In the genomic region with DNA sequence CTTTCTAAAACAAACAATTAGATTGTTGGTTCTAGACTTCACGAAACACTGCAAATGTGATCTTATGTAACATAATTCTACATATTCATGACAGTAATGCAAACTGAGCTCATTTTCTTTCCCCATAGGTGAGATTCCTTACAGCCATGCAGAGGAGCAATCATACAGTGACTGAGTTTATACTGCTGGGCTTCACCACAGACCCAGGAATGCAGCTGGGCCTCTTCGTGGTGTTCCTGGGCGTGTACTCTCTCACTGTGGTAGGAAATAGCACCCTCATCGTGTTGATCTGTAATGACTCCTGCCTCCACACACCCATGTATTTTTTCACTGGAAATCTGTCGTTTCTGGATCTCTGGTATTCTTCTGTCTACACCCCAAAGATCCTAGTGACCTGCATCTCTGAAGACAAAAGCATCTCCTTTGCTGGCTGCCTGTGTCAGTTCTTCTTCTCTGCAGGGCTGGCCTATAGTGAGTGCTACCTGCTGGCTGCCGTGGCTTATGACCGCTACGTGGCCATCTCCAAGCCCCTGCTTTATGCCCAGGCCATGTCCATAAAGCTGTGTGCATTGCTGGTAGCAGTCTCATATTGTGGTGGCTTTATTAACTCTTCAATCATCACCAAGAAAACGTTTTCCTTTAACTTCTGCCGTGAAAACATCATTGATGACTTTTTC, we compare ENCODE assay signal across 23 cellular contexts. TPM values are rescaled to one million over a fixed set of nuclear protein-coding genes. Genes with fewer than 3 reads are reported as not detected.
DNase-seq lines count a peak whose midpoint lies in the region; ATAC-seq, FAIRE-seq and TF ChIP-seq lines count a peak whose summit lies in the region.
"Had no signal": no experiment of that assay in that cellular context is flagged by ENCODE, and none has a peak within 500 bp of the region (broad histone marks: within the 10 kb centered on the region; RNA-seq: fewer than 3 reads in every experiment).

No MANE protein-coding gene starts in this region.

- H3K79me1 ChIP-seq in mesendoderm (ENCODE audit: low read length) = no peaks in the 10 kb centered on the region

- 5% methylated on average over 10 of the region's 10 CpGs for WGBS in GM12878 (ENCODE audit: insufficient coverage, insufficient replicate concordance, low lambda C conversion rate, missing lambda C conversion rate)
- WGBS in mesendoderm (ENCODE audit: extremely low coverage, insufficient coverage, low lambda C conversion rate) = no CpG with 5 or more reads among the region's 10 CpGs

- no peak overlapping the region for H2BK120ac ChIP-seq in mesendoderm (ENCODE audit: low read depth, low read length)

- H3K4me3 ChIP-seq in A673 (ENCODE audit: low read depth, low read length, poor library complexity, severe bottlenecking) (no peak overlapping the region), GM12878 (no peak overlapping the region), mesendoderm (ENCODE audit: low read length) (no peak overlapping the region)
- no peak overlapping the region for H3K4me3 ChIP-seq in Jurkat, Clone E6-1 (ENCODE audit: low read length)

- H4K8ac ChIP-seq in mesendoderm (ENCODE audit: low read depth, low read length) = no peak overlapping the region

- FAIRE-seq in GM12878 (lab: Jason Lieb, UNC) = no peak

- no peak for TF ChIP-seq RAD21 in GM12878 (IDR thresholded peaks at IDR 0.05; ENCODE audit: insufficient read depth, low read depth, low read length)

- no peak for TF ChIP-seq EP300 in GM12878 (IDR thresholded peaks at IDR 0.05; ENCODE audit: borderline replicate concordance in 1 of 2, control insufficient read depth in 1 of 2, low read depth in 2 of 2, low read length in 2 of 2)

- intact Hi-C loops in A673 (cut with micrococcal nuclease; ENCODE audit: unreplicated experiment) (loop anchor here (10.0 kb wide), 3 partner anchors 56 to 114 kb away; a partner anchor contains a TSS), GM12878 (cut with micrococcal nuclease; ENCODE audit: unreplicated experiment) (no loop called here)

- in situ Hi-C loops in GM12878 (cut with MboI) = no loop called here

- H3K56ac ChIP-seq in mesendoderm (ENCODE audit: low read length) = no peak overlapping the region

- H2AFZ ChIP-seq in GM12878 (ENCODE audit: control insufficient read depth, low read depth, low read length) = no peak overlapping the region

- H3K27me3 ChIP-seq in A673 (replicated peaks; ENCODE audit: insufficient read depth, low read depth, low read length, poor library complexity) = no peaks in the 10 kb centered on the region
- H3K27me3 ChIP-seq in GM12878 (replicated peaks in 1 of 2; ENCODE audit: control insufficient read depth in 2 of 2, insufficient read depth in 2 of 2, low read length in 1 of 2) = no peaks in the 10 kb centered on the region
- no peaks in the 10 kb centered on the region for H3K27me3 ChIP-seq in mesendoderm (ENCODE audit: insufficient read depth, low read length, poor library complexity)
- H3K27me3 ChIP-seq: neutrophil had no signal

- no peaks in the 10 kb centered on the region for H3K79me2 ChIP-seq in GM12878 (ENCODE audit: control insufficient read depth, insufficient read depth, low read length)
- no peaks in the 10 kb centered on the region for H3K79me2 ChIP-seq in mesendoderm (ENCODE audit: control insufficient read depth, insufficient read depth, low read length)

- DNase-seq in A673 (ENCODE audit: low spot score) (peak; percentile 11), GM12878 (ENCODE audit: low read depth, low spot score) (no peak), mesendoderm (peak; percentile 46), NCI-H2081 (lab: John Stamatoyannopoulos, UW) (no peak), SK-N-DZ (ENCODE audit: low spot score) (no peak), NCI-H345 treated with DMSO at 0.1 percent for 48 hours (lab: John Stamatoyannopoulos, UW; ENCODE audit: unreplicated experiment) (no peak)
- peak; percentile 40 for DNase-seq in Jurkat, Clone E6-1 (ENCODE audit: low read depth, low spot score)
- DNase-seq: activated CD4-positive, alpha-beta T cell treated with anti-CD3 and anti-CD28 coated beads, Interleukin-2, amount 10 ng/mL, durations not matched to agents 7 days and 5 days; activated CD8-positive, alpha-beta memory T cell treated with anti-CD3 and anti-CD28 coated beads, Interleukin-2, amount 50 U/mL, for 4 hours; central memory CD4-positive, alpha-beta T cell; DMS153; left ventricle myocardium superior; MV-4-11; NCI-H187 treated with DMSO at 0.1 percent for 48 hours; NCI-H345; retina; RPMI8226; stimulated activated CD4-positive, alpha-beta T cell treated with anti-CD3 and anti-CD28 coated beads, Interleukin-12 subunit alpha, Interleukin-12 subunit beta, amount 100 ng/mL, for 4 hours had no signal

- TF ChIP-seq POLR2A in GM12878 (IDR thresholded peaks at IDR 0.05; ENCODE audit: low read depth, low read length) = no peak

- no peaks in the 10 kb centered on the region for H4K20me1 ChIP-seq in GM12878 (ENCODE audit: control insufficient read depth, insufficient read depth)

- BruUV-seq in A673 (replicated peaks; lab: Mats Ljungman, UMichigan) (no TSS peak), GM12878 (replicated peaks; lab: Mats Ljungman, UMichigan) (no TSS peak)

- no peaks in the 10 kb centered on the region for H3K4me1 ChIP-seq in A673 (ENCODE audit: insufficient read depth, low read length, poor library complexity, severe bottlenecking)
- no peaks in the 10 kb centered on the region for H3K4me1 ChIP-seq in GM12878 (ENCODE audit: control insufficient read depth, insufficient read depth, low read length)
- no peaks in the 10 kb centered on the region for H3K4me1 ChIP-seq in mesendoderm (ENCODE audit: control insufficient read depth, low read depth, low read length)

- no peak overlapping the region for H3K27ac ChIP-seq in A673 (ENCODE audit: low read depth, low read length, poor library complexity, severe bottlenecking)
- H3K27ac ChIP-seq in GM12878 (ENCODE audit: control insufficient read depth, insufficient read depth) = no peak overlapping the region
- no peak overlapping the region for H3K27ac ChIP-seq in mesendoderm (ENCODE audit: low read depth, low read length)
- H3K27ac ChIP-seq: neutrophil had no signal

- CTCF ChIA-PET in A673 (lab: Charles Lee) = no interaction called here
- CTCF ChIA-PET in GM12878 (lab: Yijun Ruan, JAX) = no interaction called here

- no peak overlapping the region for H3K23ac ChIP-seq in mesendoderm (ENCODE audit: low read length)

- no peaks in the 10 kb centered on the region for H3K9me3 ChIP-seq in A673 (ENCODE audit: low read depth, low read length, poor library complexity, severe bottlenecking)
- H3K9me3 ChIP-seq in GM12878 (replicated peaks; ENCODE audit: control insufficient read depth, insufficient read depth, low read length) = no peaks in the 10 kb centered on the region
- H3K9me3 ChIP-seq: neutrophil had no signal

- no peak overlapping the region for H3K9ac ChIP-seq in GM12878 (ENCODE audit: control insufficient read depth, insufficient read depth, low read length)
- no peak overlapping the region for H3K9ac ChIP-seq in mesendoderm (ENCODE audit: low read length)

- H3K4me2 ChIP-seq in GM12878 (ENCODE audit: control insufficient read depth, insufficient read depth) (no peak overlapping the region), mesendoderm (ENCODE audit: low read length) (no peak overlapping the region)

- no peak overlapping the region for H2AK5ac ChIP-seq in mesendoderm (ENCODE audit: low read length)

- TF ChIP-seq CTCF in A673 (conservative IDR thresholded peaks at IDR 0.05; ENCODE audit: low read depth, low read length) = no peak
- TF ChIP-seq CTCF in GM12878 (IDR thresholded peaks at IDR 0.05 in 2 of 3, conservative IDR thresholded peaks at IDR 0.05 in 1 of 3; ENCODE audit: control insufficient read depth in 2 of 3, extremely low read depth in 1 of 3, insufficient read depth in 1 of 3, low read depth in 3 of 3, low read length in 3 of 3) = no peak

- H3K36me3 ChIP-seq in A673 (ENCODE audit: insufficient read depth, low read length, poor library complexity, severe bottlenecking) (no peaks in the 10 kb centered on the region), GM12878 (ENCODE audit: control insufficient read depth in 2 of 2, insufficient read depth in 2 of 2, low read length in 1 of 2) (no peaks in the 10 kb centered on the region), mesendoderm (ENCODE audit: control insufficient read depth, insufficient read depth, low read length) (no peaks in the 10 kb centered on the region)
- H3K36me3 ChIP-seq: neutrophil had no signal

- no peak overlapping the region for H3K4ac ChIP-seq in mesendoderm (ENCODE audit: low read depth, low read length)

- ATAC-seq in GM12878 = peak; percentile 41
- ATAC-seq in GM18517 (IDR thresholded peaks at IDR 0.05; ENCODE audit: unreplicated experiment) = no peak
- ATAC-seq: left ventricle myocardium superior had no signal

- H3K18ac ChIP-seq in mesendoderm (ENCODE audit: low read length) = no peak overlapping the region

- POLR2A ChIA-PET in A673 (lab: Charles Lee; ENCODE audit: low non-redundant PET) = no interaction called here
- POLR2A ChIA-PET in GM12878 (lab: Charles Lee) = no interaction called here

- no peak overlapping the region for H2BK15ac ChIP-seq in mesendoderm (replicated peaks; ENCODE audit: low read depth)

- no peak overlapping the region for H4K5ac ChIP-seq in mesendoderm (ENCODE audit: low read length)

- SMC1A ChIA-PET in GM12878 (lab: Charles Lee; ENCODE audit: uncharacterized antibody, unreplicated experiment) = no interaction called here

- RAD21 ChIA-PET in GM12878 (lab: Charles Lee; ENCODE audit: unreplicated experiment) = no interaction called here

- no peak overlapping the region for H2BK5ac ChIP-seq in mesendoderm (ENCODE audit: low read length)

RNA-seq across cellular contexts. Expression of a gene that starts 1.5 kb away (rescaled TPM):
- total RNA-seq in A673 (2021) (not detected in 2 replicates), GM12878 (2014; rRNA removed) (not detected in 2 replicates), GM12878 (2014; rRNA removed; fragmentation: Illumina TruSeq; extraction: Trizol) (not detected in 2 replicates), GM12878 (2021) (not detected in 2 replicates)
- not detected for polyA plus RNA-seq in Jurkat, Clone E6-1 (2012; ENCODE audit: insufficient read depth, insufficient read length)
- not detected in 2 replicates for total RNA-seq in GM12878 (2013; cell fraction: nucleolus; rRNA removed)
- not detected for polyA plus RNA-seq in GM12878 (2011; ENCODE audit: low read depth)
- polyA plus RNA-seq in GM12878 (2011; rRNA removed) (not detected in 2 replicates), GM12878 (2014; fragmentation: Illumina TruSeq; extraction: Trizol) (not detected in 2 replicates), GM12878 (2014; fragmentation: Nextera tagmentation; extraction: Ambion mirVana) (not detected), GM12878 (2014; rRNA removed) (not detected in 2 replicates), GM12878 (2016; fragmentation: Nextera tagmentation; extraction: Ambion mirVana) (not detected)
- polyA plus RNA-seq in GM12878 (2011; cell fraction: cytosol; rRNA removed) = 0.04 TPM in 1 of 2 replicates, not detected in the other
- not detected in 2 replicates for polyA plus RNA-seq in GM12878 (2011; cell fraction: nucleus; rRNA removed)
- not detected in 2 replicates for polyA plus RNA-seq in GM12878 (2012)
- polyA minus RNA-seq in GM12878 (2011; rRNA and poly(A)+ RNA removed) = not detected in 2 replicates
- not detected in 2 replicates for polyA minus RNA-seq in GM12878 (2011; cell fraction: cytosol; rRNA and poly(A)+ RNA removed)
- polyA minus RNA-seq in GM12878 (2011; cell fraction: nucleus; rRNA and poly(A)+ RNA removed) = not detected in 2 replicates
- not detected for polyA plus RNA-seq in mesendoderm (2013, experiment 1 of 2)
- polyA plus RNA-seq in mesendoderm (2013, experiment 2 of 2) = not detected
- polyA plus RNA-seq in SK-N-DZ (2014; cell fraction: cytosol; rRNA removed) = not detected in 2 replicates
- polyA plus RNA-seq in SK-N-DZ (2014; cell fraction: nucleus; rRNA removed) = not detected in 2 replicates
- total RNA-seq: activated CD4-positive, alpha-beta T cell treated with anti-CD3 and anti-CD28 coated beads, Interleukin-2, amount 10 ng/mL, durations not matched to agents 7 days and 5 days; glomerular endothelial cell; left ventricle myocardium superior had no signal
- polyA plus RNA-seq: AG04450, esophagus had no signal

RNA-seq across cellular contexts. Expression of a gene that starts 36.9 kb away (rescaled TPM):
- not detected in 2 replicates for total RNA-seq in A673 (2021)
- not detected for polyA plus RNA-seq in Jurkat, Clone E6-1 (2012; ENCODE audit: insufficient read depth, insufficient read length)
- total RNA-seq in GM12878 (2013; cell fraction: nucleolus; rRNA removed) = not detected in 2 replicates
- total RNA-seq in GM12878 (2014; rRNA removed) = not detected in 2 replicates
- not detected in 2 replicates for total RNA-seq in GM12878 (2014; rRNA removed; fragmentation: Illumina TruSeq; extraction: Trizol)
- total RNA-seq in GM12878 (2021) = not detected in 2 replicates
- not detected for polyA plus RNA-seq in GM12878 (2011; ENCODE audit: low read depth)
- not detected in 2 replicates for polyA plus RNA-seq in GM12878 (2011; rRNA removed)
- not detected in 2 replicates for polyA plus RNA-seq in GM12878 (2011; cell fraction: cytosol; rRNA removed)
- not detected in 2 replicates for polyA plus RNA-seq in GM12878 (2011; cell fraction: nucleus; rRNA removed)
- polyA plus RNA-seq in GM12878 (2012) = not detected in 2 replicates
- polyA plus RNA-seq in GM12878 (2014; fragmentation: Illumina TruSeq; extraction: Trizol) = not detected in 2 replicates
- polyA plus RNA-seq in GM12878 (2014; fragmentation: Nextera tagmentation; extraction: Ambion mirVana) = not detected
- polyA plus RNA-seq in GM12878 (2014; rRNA removed) = not detected in 2 replicates
- not detected for polyA plus RNA-seq in GM12878 (2016; fragmentation: Nextera tagmentation; extraction: Ambion mirVana)
- polyA minus RNA-seq in GM12878 (2011; rRNA and poly(A)+ RNA removed) = not detected in 2 replicates
- not detected in 2 replicates for polyA minus RNA-seq in GM12878 (2011; cell fraction: cytosol; rRNA and poly(A)+ RNA removed)
- not detected in 2 replicates for polyA minus RNA-seq in GM12878 (2011; cell fraction: nucleus; rRNA and poly(A)+ RNA removed)
- not detected for polyA plus RNA-seq in mesendoderm (2013, experiment 1 of 2)
- polyA plus RNA-seq in mesendoderm (2013, experiment 2 of 2) = not detected
- not detected in 2 replicates for polyA plus RNA-seq in SK-N-DZ (2014; cell fraction: cytosol; rRNA removed)
- not detected in 2 replicates for polyA plus RNA-seq in SK-N-DZ (2014; cell fraction: nucleus; rRNA removed)
- total RNA-seq: activated CD4-positive, alpha-beta T cell treated with anti-CD3 and anti-CD28 coated beads, Interleukin-2, amount 10 ng/mL, durations not matched to agents 7 days and 5 days; glomerular endothelial cell; left ventricle myocardium superior had no signal
- polyA plus RNA-seq: AG04450, esophagus had no signal

RNA-seq across cellular contexts. Expression of a gene that starts 48.1 kb away (rescaled TPM):
- total RNA-seq in A673 (2021) (not detected in 2 replicates), GM12878 (2014; rRNA removed) (not detected in 2 replicates), GM12878 (2014; rRNA removed; fragmentation: Illumina TruSeq; extraction: Trizol) (not detected in 2 replicates), GM12878 (2021) (not detected in 2 replicates)
- polyA plus RNA-seq in Jurkat, Clone E6-1 (2012; ENCODE audit: insufficient read depth, insufficient read length) = not detected
- total RNA-seq in GM12878 (2013; cell fraction: nucleolus; rRNA removed) = not detected in 2 replicates
- not detected for polyA plus RNA-seq in GM12878 (2011; ENCODE audit: low read depth)
- polyA plus RNA-seq in GM12878 (2011; rRNA removed) (not detected in 2 replicates), GM12878 (2014; fragmentation: Illumina TruSeq; extraction: Trizol) (not detected in 2 replicates), GM12878 (2014; fragmentation: Nextera tagmentation; extraction: Ambion mirVana) (not detected), GM12878 (2014; rRNA removed) (not detected in 2 replicates), GM12878 (2016; fragmentation: Nextera tagmentation; extraction: Ambion mirVana) (not detected)
- not detected in 2 replicates for polyA plus RNA-seq in GM12878 (2011; cell fraction: cytosol; rRNA removed)
- not detected in 2 replicates for polyA plus RNA-seq in GM12878 (2011; cell fraction: nucleus; rRNA removed)
- not detected in 2 replicates for polyA plus RNA-seq in GM12878 (2012)
- not detected in 2 replicates for polyA minus RNA-seq in GM12878 (2011; rRNA and poly(A)+ RNA removed)
- polyA minus RNA-seq in GM12878 (2011; cell fraction: cytosol; rRNA and poly(A)+ RNA removed) = not detected in 2 replicates
- not detected in 2 replicates for polyA minus RNA-seq in GM12878 (2011; cell fraction: nucleus; rRNA and poly(A)+ RNA removed)
- polyA plus RNA-seq in mesendoderm (2013, experiment 1 of 2) = not detected
- not detected for polyA plus RNA-seq in mesendoderm (2013, experiment 2 of 2)
- not detected in 2 replicates for polyA plus RNA-seq in SK-N-DZ (2014; cell fraction: cytosol; rRNA removed)
- not detected in 2 replicates for polyA plus RNA-seq in SK-N-DZ (2014; cell fraction: nucleus; rRNA removed)
- total RNA-seq: activated CD4-positive, alpha-beta T cell treated with anti-CD3 and anti-CD28 coated beads, Interleukin-2, amount 10 ng/mL, durations not matched to agents 7 days and 5 days; glomerular endothelial cell; left ventricle myocardium superior had no signal
- polyA plus RNA-seq: AG04450, esophagus had no signal

RNA-seq across cellular contexts. Expression of a gene that starts 58.1 kb away (rescaled TPM):
- total RNA-seq in A673 (2021) (not detected in 2 replicates), GM12878 (2014; rRNA removed) (not detected in 2 replicates), GM12878 (2014; rRNA removed; fragmentation: Illumina TruSeq; extraction: Trizol) (not detected in 2 replicates), GM12878 (2021) (not detected in 2 replicates)
- polyA plus RNA-seq in Jurkat, Clone E6-1 (2012; ENCODE audit: insufficient read depth, insufficient read length) = not detected
- not detected in 2 replicates for total RNA-seq in GM12878 (2013; cell fraction: nucleolus; rRNA removed)
- not detected for polyA plus RNA-seq in GM12878 (2011; ENCODE audit: low read depth)
- polyA plus RNA-seq in GM12878 (2011; rRNA removed) (not detected in 2 replicates), GM12878 (2014; fragmentation: Illumina TruSeq; extraction: Trizol) (not detected in 2 replicates), GM12878 (2014; fragmentation: Nextera tagmentation; extraction: Ambion mirVana) (not detected), GM12878 (2014; rRNA removed) (not detected in 2 replicates), GM12878 (2016; fragmentation: Nextera tagmentation; extraction: Ambion mirVana) (not detected)
- not detected in 2 replicates for polyA plus RNA-seq in GM12878 (2011; cell fraction: cytosol; rRNA removed)
- polyA plus RNA-seq in GM12878 (2011; cell fraction: nucleus; rRNA removed) = not detected in 2 replicates
- polyA plus RNA-seq in GM12878 (2012) = not detected in 2 replicates
- polyA minus RNA-seq in GM12878 (2011; rRNA and poly(A)+ RNA removed) = not detected in 2 replicates
- not detected in 2 replicates for polyA minus RNA-seq in GM12878 (2011; cell fraction: cytosol; rRNA and poly(A)+ RNA removed)
- not detected in 2 replicates for polyA minus RNA-seq in GM12878 (2011; cell fraction: nucleus; rRNA and poly(A)+ RNA removed)
- polyA plus RNA-seq in mesendoderm (2013, experiment 1 of 2) = not detected
- polyA plus RNA-seq in mesendoderm (2013, experiment 2 of 2) = not detected
- not detected in 2 replicates for polyA plus RNA-seq in SK-N-DZ (2014; cell fraction: cytosol; rRNA removed)
- not detected in 2 replicates for polyA plus RNA-seq in SK-N-DZ (2014; cell fraction: nucleus; rRNA removed)
- total RNA-seq: activated CD4-positive, alpha-beta T cell treated with anti-CD3 and anti-CD28 coated beads, Interleukin-2, amount 10 ng/mL, durations not matched to agents 7 days and 5 days; glomerular endothelial cell; left ventricle myocardium superior had no signal
- polyA plus RNA-seq: AG04450, esophagus had no signal

Comparison
In these comparisons a context has a peak if more than half of its experiments do, and no peak if none do; other contexts are left out.
1. DNase-seq: peak in A673 (single experiment), Jurkat, Clone E6-1 (single experiment) and mesendoderm (single experiment); none in GM12878 (single experiment), NCI-H2081 (0 of 2), SK-N-DZ (single experiment) and NCI-H345 treated with DMSO at 0.1 percent for 48 hours (single experiment).